8 cellular contexts compared by ENCODE assay signal in genomic region chr7:149125864-149126661, GRCh38. TPM values are rescaled to one million over a fixed set of nuclear protein-coding genes. Genes with fewer than 3 reads are reported as not detected.
A peak's percentile ranks its signal among the peaks of the same experiment; 100 is the strongest.
DNase-seq lines count a peak whose midpoint lies in the region; ATAC-seq and TF ChIP-seq lines count a peak whose summit lies in the region.

Gene ZNF425, minus strand, starts transcription at chr7:149126324. Its CDS starts 111 bp downstream, at chr7:149126213.

- H3K9ac ChIP-seq in KMS-11: peak within 1 kb of the TSS; percentile 81

- H3K4me1 Mint-ChIP-seq in activated T-helper 1 cell treated with anti-CD3 and anti-CD28 coated beads, Interleukin-12 subunit alpha, Interleukin-12 subunit beta, Interleukin-2, Interleukin-4 antibody, amounts not matched to agents 30 ng/mL and 10 ng/mL and 1 ng/mL, durations not matched to agents 14 hours and 24 hours and 36 hours (ENCODE audit: low read depth): peaks cover 28% of the 10 kb centered on the region
- peaks cover 25 to 36% of the 10 kb centered on the region in 2 donors for H3K4me1 Mint-ChIP-seq in natural killer cell

- peak within 1 kb of the TSS; percentile 79 for H3K4me3 ChIP-seq in DOHH2 (ENCODE audit: low read length)
- H3K4me3 ChIP-seq in KMS-11 (IDR thresholded peaks at IDR 0.05; ENCODE audit: insufficient read depth, low read depth, low read length): no peak within 1 kb of the TSS
- peak within 1 kb of the TSS; percentile 75 to 91 (median 86) for H3K4me3 ChIP-seq in Peyer's patch

- peaks cover 14% of the 10 kb centered on the region for H3F3A ChIP-seq in DOHH2 (ENCODE audit: control insufficient read depth, insufficient read depth)

- H3K4me2 ChIP-seq in DOHH2 (ENCODE audit: low read length) (peak within 1 kb of the TSS; percentile 86), KMS-11 (peak within 1 kb of the TSS; percentile 91)

- peaks cover 17% of the 10 kb centered on the region for H3K4me1 ChIP-seq in DOHH2 (ENCODE audit: control insufficient read depth, low read length)
- peaks cover 16% of the 10 kb centered on the region for H3K4me1 ChIP-seq in KMS-11 (ENCODE audit: low read depth, poor library complexity, severe bottlenecking)
- H3K4me1 ChIP-seq in Peyer's patch: peaks cover 0 to 11% (median 3%) of the 10 kb centered on the region in 4 donors

- peaks cover 11% of the 10 kb centered on the region for H3K9me3 ChIP-seq in DOHH2 (ENCODE audit: control insufficient read depth, insufficient read depth, low read length)
- H3K9me3 ChIP-seq in Peyer's patch: peaks cover 0 to 5% (median 0%) of the 10 kb centered on the region in 4 donors

- intact Hi-C loops in activated T-helper 1 cell treated with anti-CD3 and anti-CD28 coated beads, Interleukin-12 subunit alpha, Interleukin-12 subunit beta, Interleukin-2, Interleukin-4 antibody, amounts not matched to agents 30 ng/mL and 10 ng/mL and 1 ng/mL, durations not matched to agents 14 hours and 24 hours and 36 hours (cut with micrococcal nuclease): loop anchor here (1.0 to 10.0 kb wide), 11 partner anchors 21 to 499 kb away; partner anchors contain the start of genes EZH2, ZNF212, ZNF282 and ZNF398
- intact Hi-C loops in natural killer cell (cut with micrococcal nuclease): loop anchor here (1.0 kb wide), 2 partner anchors 21 to 36 kb away; partner anchors contain the start of genes ZNF398 and ZNF786

- peaks cover 20% of the 10 kb centered on the region for H3K36me3 Mint-ChIP-seq in activated T-helper 1 cell treated with anti-CD3 and anti-CD28 coated beads, Interleukin-12 subunit alpha, Interleukin-12 subunit beta, Interleukin-2, Interleukin-4 antibody, amounts not matched to agents 30 ng/mL and 10 ng/mL and 1 ng/mL, durations not matched to agents 14 hours and 24 hours and 36 hours (ENCODE audit: low read depth)
- H3K36me3 Mint-ChIP-seq in natural killer cell: peaks cover 8% of the 10 kb centered on the region

- H3K27ac ChIP-seq in DOHH2 (ENCODE audit: low read depth, low read length) (peak within 1 kb of the TSS; percentile 86), KMS-11 (peak within 1 kb of the TSS; percentile 68), Peyer's patch (peak within 1 kb of the TSS; percentile 84 to 91 (median 87))

- ATAC-seq in GM21786 (IDR thresholded peaks at IDR 0.05; ENCODE audit: unreplicated experiment) (peak; percentile 79), natural killer cell (peak; percentile 87 to 99 (median 91))

- DNase-seq in Peyer's patch (peak; percentile 85 to 97 (median 95)), fibroblast of gingiva (ENCODE audit: low read depth) (peak; percentile 92), natural killer cell (peak; percentile 94)
- DNase-seq in activated T-helper 1 cell treated with anti-CD3 and anti-CD28 coated beads, Interleukin-12 subunit alpha, Interleukin-12 subunit beta, Interleukin-2, Interleukin-4 antibody, amounts not matched to agents 30 ng/mL and 10 ng/mL and 1 ng/mL, durations not matched to agents 14 hours and 24 hours and 36 hours (ENCODE audit: low spot score): peak; percentile 93
- DNase-seq in stimulated activated naive CD4-positive, alpha-beta T cell treated with Interleukin-2 at 50 U/mL for 16 hours (lab: John Stamatoyannopoulos, UW): peak; percentile 90

- peaks cover 7% of the 10 kb centered on the region for H3K9me3 Mint-ChIP-seq in activated T-helper 1 cell treated with anti-CD3 and anti-CD28 coated beads, Interleukin-12 subunit alpha, Interleukin-12 subunit beta, Interleukin-2, Interleukin-4 antibody, amounts not matched to agents 30 ng/mL and 10 ng/mL and 1 ng/mL, durations not matched to agents 14 hours and 24 hours and 36 hours
- peaks cover 0 to 4% of the 10 kb centered on the region in 2 donors for H3K9me3 Mint-ChIP-seq in natural killer cell

- TF ChIP-seq CTCF in DOHH2 (IDR thresholded peaks at IDR 0.05; ENCODE audit: low read depth, low read length, poor library complexity, severe bottlenecking) (peak; percentile 99), KMS-11 (conservative IDR thresholded peaks at IDR 0.05; ENCODE audit: low read depth, low read length) (peak; percentile 96), Peyer's patch (IDR thresholded peaks at IDR 0.05) (peak; percentile 99), natural killer cell (IDR thresholded peaks at IDR 0.05) (peak; percentile 89)

- H3K4me3 Mint-ChIP-seq in activated T-helper 1 cell treated with anti-CD3 and anti-CD28 coated beads, Interleukin-12 subunit alpha, Interleukin-12 subunit beta, Interleukin-2, Interleukin-4 antibody, amounts not matched to agents 30 ng/mL and 10 ng/mL and 1 ng/mL, durations not matched to agents 14 hours and 24 hours and 36 hours: peak within 1 kb of the TSS; percentile 100
- H3K4me3 Mint-ChIP-seq in natural killer cell: peak within 1 kb of the TSS; percentile 100

- H3K27me3 ChIP-seq in DOHH2 (ENCODE audit: control insufficient read depth, low read length): no peaks in the 10 kb centered on the region
- H3K27me3 ChIP-seq in KMS-11 (ENCODE audit: insufficient read depth, low read depth): no peaks in the 10 kb centered on the region
- H3K27me3 ChIP-seq in Peyer's patch: no peaks in the 10 kb centered on the region

- no peaks in the 10 kb centered on the region for H3K9me2 ChIP-seq in DOHH2 (replicated peaks; ENCODE audit: control insufficient read depth, low read length)

- H4K20me1 ChIP-seq in DOHH2 (ENCODE audit: control insufficient read depth, insufficient read depth, low read depth, low read length) (no peaks in the 10 kb centered on the region), KMS-11 (ENCODE audit: insufficient read depth) (no peaks in the 10 kb centered on the region)

- peaks cover 50% of the 10 kb centered on the region for H3K36me3 ChIP-seq in DOHH2 (ENCODE audit: control insufficient read depth, low read length)
- no peaks in the 10 kb centered on the region for H3K36me3 ChIP-seq in KMS-11 (ENCODE audit: insufficient read depth)
- peaks cover 0 to 12% (median 0%) of the 10 kb centered on the region in 3 donors for H3K36me3 ChIP-seq in Peyer's patch

- peak; percentile 93 for TF ChIP-seq POLR2A in Peyer's patch (IDR thresholded peaks at IDR 0.05)

- peak within 1 kb of the TSS; percentile 100 for H3K27ac Mint-ChIP-seq in activated T-helper 1 cell treated with anti-CD3 and anti-CD28 coated beads, Interleukin-12 subunit alpha, Interleukin-12 subunit beta, Interleukin-2, Interleukin-4 antibody, amounts not matched to agents 30 ng/mL and 10 ng/mL and 1 ng/mL, durations not matched to agents 14 hours and 24 hours and 36 hours
- peak within 1 kb of the TSS; percentile 89 to 98 for H3K27ac Mint-ChIP-seq in natural killer cell

- H2AFZ ChIP-seq in KMS-11 (ENCODE audit: low read depth): peak within 1 kb of the TSS; percentile 91

- no peaks in the 10 kb centered on the region for H3K27me3 Mint-ChIP-seq in activated T-helper 1 cell treated with anti-CD3 and anti-CD28 coated beads, Interleukin-12 subunit alpha, Interleukin-12 subunit beta, Interleukin-2, Interleukin-4 antibody, amounts not matched to agents 30 ng/mL and 10 ng/mL and 1 ng/mL, durations not matched to agents 14 hours and 24 hours and 36 hours (ENCODE audit: insufficient read depth)
- no peaks in the 10 kb centered on the region for H3K27me3 Mint-ChIP-seq in natural killer cell (ENCODE audit: low read depth in 2 of 2)

- H3K79me2 ChIP-seq in DOHH2 (ENCODE audit: control insufficient read depth, low read length) (peaks cover 53% of the 10 kb centered on the region), KMS-11 (ENCODE audit: insufficient read depth, low read depth) (peaks cover 16% of the 10 kb centered on the region)

RNA-seq across cellular contexts. Expression of gene ZNF425, which starts in this region (rescaled TPM):
- total RNA-seq in Peyer's patch (1 to 10 TPM in 3 of 4 donors, under 1 TPM in 1; 0.88 to 2.5 (median 2.0) TPM), natural killer cell (1 to 10 TPM; 1.2 to 1.7 (median 1.4) TPM)
- total RNA-seq in activated T-helper 1 cell treated with anti-CD3 and anti-CD28 coated beads, Interleukin-12 subunit alpha, Interleukin-12 subunit beta, Interleukin-2, Interleukin-4 antibody, amounts not matched to agents 30 ng/mL and 10 ng/mL and 1 ng/mL, durations not matched to agents 14 hours and 24 hours and 36 hours: 1.1 and 1.2 TPM in 2 replicates
